ENCODE assay signal across 2 cellular contexts in the genomic region with DNA sequence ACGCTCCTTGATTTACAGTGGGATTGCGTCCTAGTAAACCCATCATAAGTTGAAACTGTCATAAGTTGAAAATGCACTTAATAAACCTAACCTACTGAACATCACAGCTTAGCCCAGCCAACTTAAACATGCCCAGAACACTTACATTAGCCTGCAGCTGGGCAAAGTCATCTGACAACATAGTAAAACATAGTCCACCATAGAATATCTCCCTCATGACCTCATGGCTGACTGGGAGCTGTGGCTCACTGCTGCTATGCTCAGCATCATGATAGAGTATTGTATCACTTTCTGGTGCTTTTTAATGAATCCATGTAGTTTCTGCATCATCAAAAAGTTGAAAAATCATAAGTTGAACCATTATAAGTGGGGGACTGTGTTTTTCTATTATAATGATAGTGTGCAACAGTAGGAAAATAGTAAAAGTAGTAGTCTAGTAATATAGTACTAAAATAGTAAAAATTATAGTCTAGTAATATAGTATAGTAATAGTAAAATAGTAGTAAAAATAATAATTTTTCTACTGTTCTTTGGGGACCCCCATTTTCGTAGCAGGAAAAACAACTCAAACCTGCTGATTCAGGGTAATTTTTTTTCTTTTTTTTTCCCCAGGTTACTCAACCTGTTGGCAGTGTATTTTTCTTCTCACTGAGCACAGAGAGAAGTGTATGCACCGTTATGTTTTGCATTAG.
TF ChIP-seq lines count a peak whose summit lies in the region.

No MANE protein-coding gene starts in this region.

TF ChIP-seq in A549, 52 proteins besides CTCF, POLR2A, EP300 and RAD21:
- TF ChIP-seq MAFK (IDR thresholded peaks at IDR 0.05; ENCODE audit: partially characterized antibody) = peak; percentile 18
- no peak for TF ChIP-seq E2F6 (IDR thresholded peaks at IDR 0.05; ENCODE audit: borderline replicate concordance, low read depth)

TF ChIP-seq in K562, 482 proteins besides CTCF, POLR2A, EP300 and RAD21:
- TF ChIP-seq CHD7 (IDR thresholded peaks at IDR 0.05; ENCODE audit: low read depth, low read length) (no peak), C11orf30 (IDR thresholded peaks at IDR 0.05; ENCODE audit: low read depth) (peak; percentile 23; the same call in 1 of the 2 replicates), SP1 (CRISPR knock-in tag; IDR thresholded peaks at IDR 0.05) (no peak), MAFF (IDR thresholded peaks at IDR 0.05; ENCODE audit: low read length) (peak; percentile 42), ZNF316 (IDR thresholded peaks at IDR 0.05) (peak; percentile 60), ZNF143 (CRISPR knock-in tag; IDR thresholded peaks at IDR 0.05) (no peak), MAFK (IDR thresholded peaks at IDR 0.05; ENCODE audit: low read length) (peak; percentile 28; the same call in 1 of the 2 replicates), HDGF (IDR thresholded peaks at IDR 0.05) (no peak)
